Comparison of ENCODE assay signal across 8 cellular contexts in the genomic region with DNA sequence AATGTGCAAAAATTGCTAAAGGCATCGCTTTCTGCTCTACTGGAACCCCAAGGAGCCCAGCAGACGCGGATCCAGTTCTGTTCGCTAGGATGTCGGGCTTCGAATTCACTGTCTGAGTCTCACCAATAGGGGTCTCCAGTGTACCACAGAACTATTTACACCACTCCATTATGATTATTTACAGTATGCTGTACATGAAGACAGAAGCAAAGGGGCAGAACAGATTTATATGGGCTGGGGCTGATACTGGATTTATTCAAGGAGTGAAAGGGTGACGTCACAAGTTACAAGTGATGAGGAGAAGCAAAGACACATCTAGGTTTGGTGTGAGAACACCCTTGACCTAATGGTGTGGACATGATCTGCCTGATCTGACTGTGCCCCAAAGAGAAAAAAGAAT.
DNase-seq lines count a peak whose midpoint lies in the region; ATAC-seq and TF ChIP-seq lines count a peak whose summit lies in the region.

No MANE protein-coding gene starts in this region.

- no peaks in the 10 kb centered on the region for H4K20me1 ChIP-seq in Loucy (ENCODE audit: insufficient read depth, low read length, poor library complexity, severe bottlenecking)

- no peak overlapping the region for H3K9ac ChIP-seq in Loucy (ENCODE audit: low read depth, low read length, poor library complexity, severe bottlenecking)

- H3K4me3 ChIP-seq in Loucy (ENCODE audit: low read length, poor library complexity, severe bottlenecking): no peak overlapping the region
- no peak overlapping the region for H3K4me3 ChIP-seq in lung
- no peak overlapping the region for H3K4me3 ChIP-seq in vagina

- H3K9me3 ChIP-seq in Loucy (ENCODE audit: insufficient read depth, low read depth, low read length): no peaks in the 10 kb centered on the region
- H3K9me3 ChIP-seq in lung (ENCODE audit: control insufficient read depth in 2 of 2, insufficient read depth in 1 of 2, low read length in 1 of 2): no peaks in the 10 kb centered on the region
- no peaks in the 10 kb centered on the region for H3K9me3 ChIP-seq in vagina

- intact Hi-C loops in vagina (cut with DNase I): no loop called here

- H3K27me3 ChIP-seq in Loucy (ENCODE audit: insufficient read depth, low read length, poor library complexity, severe bottlenecking) (no peaks in the 10 kb centered on the region), lung (ENCODE audit: control insufficient read depth, insufficient read depth) (peaks cover 6% of the 10 kb centered on the region), vagina (no peaks in the 10 kb centered on the region)

- no peaks in the 10 kb centered on the region for H3K79me2 ChIP-seq in Loucy (ENCODE audit: insufficient read depth, low read length)

- H3K4me1 ChIP-seq in Loucy (ENCODE audit: insufficient read depth, low read length, poor library complexity, severe bottlenecking): peaks cover 11% of the 10 kb centered on the region
- H3K4me1 ChIP-seq in lung (ENCODE audit: control insufficient read depth in 2 of 2, insufficient read depth in 2 of 2, low read length in 2 of 2): no peaks in the 10 kb centered on the region
- H3K4me1 ChIP-seq in vagina: no peaks in the 10 kb centered on the region

- 4% methylated on average over 7 of the region's 7 CpGs for WGBS in lung, 2 donors

- H3K4me2 ChIP-seq in Loucy (ENCODE audit: low read depth, low read length, poor library complexity, severe bottlenecking): no peak overlapping the region

- no peaks in the 10 kb centered on the region for H3K9me2 ChIP-seq in Loucy (replicated peaks; ENCODE audit: low read depth, low read length)

- ATAC-seq in GM21526 (IDR thresholded peaks at IDR 0.05; ENCODE audit: low FRiP score, unreplicated experiment): peak; percentile 68
- ATAC-seq in lung (ENCODE audit: insufficient read depth, low FRiP score): no peak
- ATAC-seq in HG03196 (IDR thresholded peaks at IDR 0.05; ENCODE audit: unreplicated experiment): no peak

- no peaks in the 10 kb centered on the region for H3F3A ChIP-seq in Loucy (ENCODE audit: low read depth)

- DNase-seq in DMS153 treated with DMSO at 0.1 percent for 48 hours (lab: John Stamatoyannopoulos, UW; ENCODE audit: unreplicated experiment) (peak; percentile 56), RKO (ENCODE audit: low spot score) (peak; percentile 51), dedifferentiated amniotic fluid mesenchymal stem cell (ENCODE audit: extremely low spot score) (peak; percentile 23), lung (ENCODE audit: low spot score) (no peak), vagina (ENCODE audit: extremely low spot score in 2 of 2) (no peak)

- no peak for TF ChIP-seq POLR2A in vagina (IDR thresholded peaks at IDR 0.05)

- TF ChIP-seq CTCF in Loucy (conservative IDR thresholded peaks at IDR 0.05; ENCODE audit: low read length) (peak; percentile 96), lung (IDR thresholded peaks at IDR 0.05; ENCODE audit: control extremely low read depth, extremely low read depth) (peak; percentile 50), vagina (IDR thresholded peaks at IDR 0.05) (peak; percentile 38 to 45 (median 42))

- H3K36me3 ChIP-seq in Loucy (ENCODE audit: insufficient read depth, low read length) (no peaks in the 10 kb centered on the region), lung (ENCODE audit: control insufficient read depth in 2 of 2, insufficient read depth in 2 of 2, low read length in 2 of 2) (no peaks in the 10 kb centered on the region), vagina (no peaks in the 10 kb centered on the region)

- H3K27ac ChIP-seq in lung (ENCODE audit: low read depth in 1 of 2, low read length in 1 of 2): no peak overlapping the region
- H3K27ac ChIP-seq in vagina: no peak overlapping the region

- H2AFZ ChIP-seq in Loucy (ENCODE audit: low read length): 0 out of 2 replicates have a peak overlapping the region, but pooled peaks have one; percentile 28

Comparison
In these comparisons a context has a peak if more than half of its experiments do, and no peak if none do; other contexts are left out.
1. DNase-seq: peak in DMS153 treated with DMSO at 0.1 percent for 48 hours (single experiment), RKO (single experiment) and dedifferentiated amniotic fluid mesenchymal stem cell (single experiment); none in lung (single experiment) and vagina (0 of 2).
2. CTCF ChIP-seq: peak in every context shown above with its lines; median percentile 96 in Loucy; 50 in lung; 42 in vagina.